11 cellular contexts compared by ENCODE assay signal in genomic region chrX:93538575-93538974, GRCh38.
DNase-seq lines count a peak whose midpoint lies in the region; ATAC-seq, FAIRE-seq and TF ChIP-seq lines count a peak whose summit lies in the region.
"Had no signal": no experiment of that assay in that cellular context is flagged by ENCODE, and none has a peak within 500 bp of the region (broad histone marks: within the 10 kb centered on the region; RNA-seq: fewer than 3 reads in every experiment).

No MANE protein-coding gene starts in this region.

- 25% methylated on average over 3 of the region's 3 CpGs for WGBS in A549 (ENCODE audit: missing lambda C conversion rate)
- 64 to 67% methylated on average over 3 of the region's 3 CpGs for WGBS in transverse colon (ENCODE audit: low coverage in 1 of 2), 2 donors

- peak; percentile 46 for FAIRE-seq in A549 (lab: Jason Lieb, UNC)
- FAIRE-seq in GM19239 (lab: Jason Lieb, UNC), result peak; percentile 18
- peak; percentile 57 for FAIRE-seq in RCC 7860 (lab: Jason Lieb, UNC)

- TF ChIP-seq CTCF in A549 (IDR thresholded peaks at IDR 0.05) (peak; percentile 25; the same call in 2 of the 3 replicates), transverse colon (IDR thresholded peaks at IDR 0.05) (no peak)

- TF ChIP-seq RAD21 in A549 (conservative IDR thresholded peaks at IDR 0.05 in 1 of 2, IDR thresholded peaks at IDR 0.05 in 1 of 2), result peak; percentile 48 to 53; a peak in 4 of 5 replicates

- TF ChIP-seq POLR2A in A549 (IDR thresholded peaks at IDR 0.05; ENCODE audit: low read length) (no peak), transverse colon (IDR thresholded peaks at IDR 0.05) (no peak)

- H3K4me3 ChIP-seq in A549, result no peak overlapping the region
- no peak overlapping the region for H3K4me3 ChIP-seq in transverse colon

- no peak for ATAC-seq in A549
- ATAC-seq: activated naive CD8-positive, alpha-beta T cell treated with anti-CD3 and anti-CD28 coated beads, Interleukin-2, amount 50 U/mL, for 24 hours had no signal

- CTCF ChIA-PET in A549 (lab: Yijun Ruan, JAX), result interaction anchor here (1.4 kb wide), 1 partner anchor 9 kb away, joined by 3 read pairs; no protein-coding TSS in a partner anchor

- TF ChIP-seq EP300 in A549 (IDR thresholded peaks at IDR 0.05) (no peak), transverse colon (IDR thresholded peaks at IDR 0.05; ENCODE audit: low read depth) (no peak)

- DNase-seq in A549 (ENCODE audit: low read depth in 1 of 2, low spot score in 1 of 2) (peak in 1 of 2 experiments; percentile 0), GM19239 (ENCODE audit: insufficient read length, low spot score) (no peak), RCC 7860 (ENCODE audit: low spot score) (no peak), iPS-NIHi11 (ENCODE audit: low spot score) (peak; percentile 13), transverse colon (no peak), midbrain (lab: John Stamatoyannopoulos, UW) (no peak), NCI-H2227 treated with DMSO at 0.1 percent for 48 hours (lab: John Stamatoyannopoulos, UW) (no peak)
- DNase-seq in stimulated activated CD4-positive, alpha-beta T cell treated with anti-CD3 and anti-CD28 coated beads, Interleukin-15, amount 100 ng/mL, for 24 hours, result no peak
- DNase-seq: activated naive CD8-positive, alpha-beta T cell treated with anti-CD3 and anti-CD28 coated beads, Interleukin-2, amount 50 U/mL, for 24 hours; CD8-positive, alpha-beta memory T cell; NCI-H748 treated with DMSO at 0.1 percent for 48 hours had no signal

- H3K27me3 ChIP-seq in transverse colon, result no peaks in the 10 kb centered on the region

- intact Hi-C loops in transverse colon (cut with DNase I; ENCODE audit: low total_unique reads), result no loop called here

- H3K9me3 ChIP-seq in A549, result no peaks in the 10 kb centered on the region
- H3K9me3 ChIP-seq in transverse colon, result no peaks in the 10 kb centered on the region

- no peak overlapping the region for H3K27ac ChIP-seq in A549
- no peak overlapping the region for H3K27ac ChIP-seq in transverse colon

- in situ Hi-C loops in transverse colon (cut with MboI; ENCODE audit: low pct_ligation_motif_present in 1 of 4, low pct_unique_long_range_greater_than_20kb in 1 of 4, low sequenced_read_pairs in 3 of 4), result no loop called here

- H3K4me2 ChIP-seq in A549, result no peak overlapping the region

- POLR2A ChIA-PET in A549 (lab: Yijun Ruan, JAX), result no interaction called here

- H3K4me1 ChIP-seq in A549, result no peaks in the 10 kb centered on the region
- no peaks in the 10 kb centered on the region for H3K4me1 ChIP-seq in transverse colon

- H3K36me3 ChIP-seq in transverse colon, result no peaks in the 10 kb centered on the region

TF ChIP-seq in A549, 52 proteins besides CTCF, POLR2A, EP300 and RAD21:
- TF ChIP-seq CHD4 (IDR thresholded peaks at IDR 0.05; ENCODE audit: borderline replicate concordance) (no peak), REST (IDR thresholded peaks at IDR 0.05) (no peak), SREBF2 (IDR thresholded peaks at IDR 0.05) (no peak), HOXB13 (CRISPR knock-in tag; IDR thresholded peaks at IDR 0.05; ENCODE audit: low read depth) (no peak), FOSL2 (IDR thresholded peaks at IDR 0.05) (no peak), FOSL2 (CRISPR knock-in tag; IDR thresholded peaks at IDR 0.05) (no peak), NPAS2 (CRISPR knock-in tag; IDR thresholded peaks at IDR 0.05; ENCODE audit: borderline replicate concordance) (no peak), CBX2 (IDR thresholded peaks at IDR 0.05; ENCODE audit: borderline replicate concordance, low read depth) (no peak), CHD2 (IDR thresholded peaks at IDR 0.05; ENCODE audit: low read length, partially characterized antibody) (no peak), BCL3 (IDR thresholded peaks at IDR 0.05) (no peak), KDM5A (IDR thresholded peaks at IDR 0.05) (no peak), BHLHE40 (IDR thresholded peaks at IDR 0.05; ENCODE audit: low read depth, low read length) (no peak), MAZ (IDR thresholded peaks at IDR 0.05; ENCODE audit: borderline replicate concordance, low read depth, low read length) (no peak), EHF (CRISPR knock-in tag; IDR thresholded peaks at IDR 0.05) (no peak)
TF ChIP-seq in A549: peak in this region for 0.
